ENCODE assay signal across 18 cellular contexts in genomic region chr13:50509771-50510441, GRCh38.
DNase-seq lines count a peak whose midpoint lies in the region; ATAC-seq, FAIRE-seq and TF ChIP-seq lines count a peak whose summit lies in the region.
"Had no signal": no experiment of that assay in that cellular context is flagged by ENCODE, and none has a peak within 500 bp of the region (broad histone marks: within the 10 kb centered on the region; RNA-seq: fewer than 3 reads in every experiment).

No MANE protein-coding gene starts in this region.

- intact Hi-C loops in transverse colon (cut with DNase I; ENCODE audit: low total_unique reads) = no loop called here

- no peaks in the 10 kb centered on the region for H3K9me3 Mint-ChIP-seq in stimulated activated naive CD8-positive, alpha-beta T cell treated with anti-CD3 and anti-CD28 coated beads, Interleukin-15, amount 100 ng/mL, for 72 hours
- peaks cover 4% of the 10 kb centered on the region for H3K9me3 Mint-ChIP-seq in astrocyte (ENCODE audit: unreplicated experiment)
- H3K9me3 Mint-ChIP-seq: CD4-positive, alpha-beta T cell; effector memory CD8-positive, alpha-beta T cell had no signal

- ATAC-seq in stimulated activated naive CD8-positive, alpha-beta T cell treated with anti-CD3 and anti-CD28 coated beads, Interleukin-15, amount 100 ng/mL, for 72 hours = peak; percentile 55
- ATAC-seq in stimulated activated naive CD8-positive, alpha-beta T cell treated with anti-CD3 and anti-CD28 coated beads, Interleukin-15, Interleukin-2, amounts not matched to agents 100 U/mL and 50 U/mL, for 24 hours = no peak
- ATAC-seq in HG03521 (IDR thresholded peaks at IDR 0.05; ENCODE audit: unreplicated experiment) = no peak
- ATAC-seq: effector memory CD8-positive, alpha-beta T cell; left ventricle myocardium superior had no signal

- H3K79me2 ChIP-seq in astrocyte (ENCODE audit: insufficient read depth, low read length) = no peaks in the 10 kb centered on the region

- no peak overlapping the region for H3K9ac ChIP-seq in astrocyte (ENCODE audit: low read length)

- in situ Hi-C loops in transverse colon (cut with MboI; ENCODE audit: low pct_ligation_motif_present in 1 of 4, low pct_unique_long_range_greater_than_20kb in 1 of 4, low sequenced_read_pairs in 3 of 4) = no loop called here

- no peaks in the 10 kb centered on the region for H3K4me1 Mint-ChIP-seq in stimulated activated naive CD8-positive, alpha-beta T cell treated with anti-CD3 and anti-CD28 coated beads, Interleukin-15, amount 100 ng/mL, for 72 hours
- peaks cover 6% of the 10 kb centered on the region for H3K4me1 Mint-ChIP-seq in astrocyte (ENCODE audit: low read depth, unreplicated experiment)

- no peaks in the 10 kb centered on the region for H4K20me1 ChIP-seq in astrocyte (ENCODE audit: insufficient read depth, low read length)

- no peak for TF ChIP-seq EP300 in transverse colon (IDR thresholded peaks at IDR 0.05; ENCODE audit: low read depth)

- H3K27ac Mint-ChIP-seq in stimulated activated naive CD8-positive, alpha-beta T cell treated with anti-CD3 and anti-CD28 coated beads, Interleukin-15, amount 100 ng/mL, for 72 hours = no peak overlapping the region
- no peak overlapping the region for H3K27ac Mint-ChIP-seq in astrocyte (ENCODE audit: unreplicated experiment)
- H3K27ac Mint-ChIP-seq: CD4-positive, alpha-beta T cell; effector memory CD8-positive, alpha-beta T cell had no signal

- DNase-seq in stimulated activated naive CD8-positive, alpha-beta T cell treated with anti-CD3 and anti-CD28 coated beads, Interleukin-15, amount 100 ng/mL, for 72 hours = no peak
- no peak for DNase-seq in stimulated activated naive CD8-positive, alpha-beta T cell treated with anti-CD3 and anti-CD28 coated beads, Interleukin-15, Interleukin-2, amounts not matched to agents 100 U/mL and 50 U/mL, for 24 hours
- DNase-seq in M059J (ENCODE audit: low read depth) = peak; percentile 82
- peak; percentile 81 for DNase-seq in astrocyte (ENCODE audit: low read depth)
- no peak for DNase-seq in retina
- DNase-seq in transverse colon = no peak
- no peak for DNase-seq in NCI-H128 (lab: John Stamatoyannopoulos, UW; ENCODE audit: unreplicated experiment)
- DNase-seq: activated naive CD4-positive, alpha-beta T cell; activated T-cell treated with anti-CD3 and anti-CD28 coated beads for 4 hours; CD4-positive, alpha-beta T cell; DMS53; effector memory CD8-positive, alpha-beta T cell; glutamatergic neuron; left ventricle myocardium superior; stimulated activated CD8-positive, alpha-beta memory T cell treated with anti-CD3 and anti-CD28 coated beads, Interleukin-4, amount 100 ng/mL, for 48 hours had no signal

- H3K27me3 ChIP-seq in astrocyte (ENCODE audit: insufficient read depth, low read length) = no peaks in the 10 kb centered on the region
- H3K27me3 ChIP-seq in transverse colon = no peaks in the 10 kb centered on the region
- H3K27me3 ChIP-seq: ascending aorta had no signal

- no peak for TF ChIP-seq POLR2A in transverse colon (IDR thresholded peaks at IDR 0.05)

- H3K9me3 ChIP-seq in astrocyte (ENCODE audit: insufficient read depth, low read depth, low read length) (no peaks in the 10 kb centered on the region), transverse colon (no peaks in the 10 kb centered on the region)

- H3K4me3 Mint-ChIP-seq in stimulated activated naive CD8-positive, alpha-beta T cell treated with anti-CD3 and anti-CD28 coated beads, Interleukin-15, amount 100 ng/mL, for 72 hours = no peak overlapping the region
- H3K4me3 Mint-ChIP-seq in astrocyte (ENCODE audit: unreplicated experiment) = no peak overlapping the region
- H3K4me3 Mint-ChIP-seq: CD4-positive, alpha-beta T cell; effector memory CD8-positive, alpha-beta T cell had no signal

- no peaks in the 10 kb centered on the region for H3K36me3 ChIP-seq in astrocyte (ENCODE audit: insufficient read depth, low read length)
- H3K36me3 ChIP-seq in transverse colon = no peaks in the 10 kb centered on the region
- H3K36me3 ChIP-seq: ascending aorta had no signal

- no peak overlapping the region for H3K4me3 ChIP-seq in astrocyte (ENCODE audit: insufficient read depth, low read depth, low read length)
- H3K4me3 ChIP-seq in transverse colon = no peak overlapping the region
- H3K4me3 ChIP-seq: ascending aorta had no signal

- no peaks in the 10 kb centered on the region for H3K27me3 Mint-ChIP-seq in stimulated activated naive CD8-positive, alpha-beta T cell treated with anti-CD3 and anti-CD28 coated beads, Interleukin-15, amount 100 ng/mL, for 72 hours
- no peaks in the 10 kb centered on the region for H3K27me3 Mint-ChIP-seq in astrocyte (ENCODE audit: low read depth, unreplicated experiment)
- H3K27me3 Mint-ChIP-seq: CD4-positive, alpha-beta T cell; effector memory CD8-positive, alpha-beta T cell had no signal

- H3K4me1 ChIP-seq in astrocyte (ENCODE audit: insufficient read depth, low read length) = peaks cover 13% of the 10 kb centered on the region
- peaks cover 12 to 38% (median 29%) of the 10 kb centered on the region in 4 donors for H3K4me1 ChIP-seq in transverse colon

- FAIRE-seq in astrocyte (lab: Jason Lieb, UNC) = no peak
- FAIRE-seq: GM18507 had no signal

- no peak overlapping the region for H2AFZ ChIP-seq in astrocyte (ENCODE audit: low read depth, low read length)

- peaks cover 2% of the 10 kb centered on the region for H3K36me3 Mint-ChIP-seq in astrocyte (ENCODE audit: low read depth, unreplicated experiment)

- TF ChIP-seq CTCF in astrocyte (IDR thresholded peaks at IDR 0.05; ENCODE audit: insufficient read depth, low read depth, low read length) = no peak
- TF ChIP-seq CTCF in transverse colon (IDR thresholded peaks at IDR 0.05) = no peak

- WGBS in transverse colon (ENCODE audit: low coverage in 1 of 2), 2 donors = 77 to 100% methylated on average over 2 of the region's 2 CpGs

- H3K27ac ChIP-seq in astrocyte (ENCODE audit: low read depth, low read length) = no peak overlapping the region
- H3K27ac ChIP-seq in transverse colon = no peak overlapping the region
- H3K27ac ChIP-seq: ascending aorta had no signal

- no peak overlapping the region for H3K4me2 ChIP-seq in astrocyte (ENCODE audit: low read length)

Comparison
In these comparisons a context has a peak if more than half of its experiments do, and no peak if none do; other contexts are left out.
1. DNase-seq: peak in M059J (single experiment) and astrocyte (single experiment); none in stimulated activated naive CD8-positive, alpha-beta T cell treated with anti-CD3 and anti-CD28 coated beads, Interleukin-15, amount 100 ng/mL, for 72 hours (0 of 2), stimulated activated naive CD8-positive, alpha-beta T cell treated with anti-CD3 and anti-CD28 coated beads, Interleukin-15, Interleukin-2, amounts not matched to agents 100 U/mL and 50 U/mL, for 24 hours (single experiment), retina (single experiment), transverse colon (single experiment) and NCI-H128 (single experiment).